In the genomic region with DNA sequence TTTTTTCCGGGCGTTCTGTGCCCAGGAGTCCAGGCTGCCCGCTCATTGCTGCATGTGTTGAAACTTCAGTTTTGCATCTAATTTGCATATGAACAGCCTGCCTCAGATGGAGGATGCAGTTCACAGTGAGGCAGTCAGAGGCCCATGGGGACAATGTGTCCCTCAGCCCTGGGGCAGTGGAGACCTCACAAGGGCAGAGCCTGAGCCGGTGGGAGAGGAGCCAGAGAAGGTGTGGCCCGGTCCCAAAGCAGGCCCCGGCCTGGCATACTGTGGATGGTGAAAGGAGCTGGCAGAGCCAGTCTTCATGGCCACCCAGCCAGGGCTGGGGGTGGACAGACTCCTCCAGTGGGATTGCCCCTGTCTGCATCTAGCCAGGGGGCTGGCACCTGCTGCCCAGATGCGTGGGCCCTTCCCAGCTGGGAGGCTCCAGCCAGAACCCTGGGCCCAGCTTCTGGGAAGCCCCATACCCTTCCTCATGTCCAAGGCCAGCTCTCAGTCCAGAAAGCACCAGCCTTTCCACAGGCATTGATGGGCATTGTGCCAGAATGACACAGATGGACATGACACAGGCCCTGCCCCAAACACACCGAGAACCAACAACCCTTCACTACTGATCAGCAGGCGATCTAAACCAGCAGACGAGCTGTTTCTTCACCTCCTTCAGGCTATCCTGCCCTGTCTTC, we compare ENCODE assay signal across 1 cellular context.
TF ChIP-seq lines count a peak whose summit lies in the region.

No MANE protein-coding gene starts in this region.

TF ChIP-seq in SK-N-SH, 30 proteins besides CTCF, POLR2A, EP300 and RAD21:
- no peak for TF ChIP-seq TEAD4 (IDR thresholded peaks at IDR 0.05; ENCODE audit: borderline replicate concordance, insufficient read depth)
- TF ChIP-seq GATA2 (CRISPR knock-in tag; IDR thresholded peaks at IDR 0.05) = peak; percentile 98
- TF ChIP-seq MEF2A (IDR thresholded peaks at IDR 0.05; ENCODE audit: borderline replicate concordance, low read depth) = no peak
- TF ChIP-seq SMC3 (IDR thresholded peaks at IDR 0.05; ENCODE audit: low read depth, low read length) = peak; percentile 9; the same call in 1 of the 2 replicates
- TF ChIP-seq EZH2phosphoT487 (IDR thresholded peaks at IDR 0.05; ENCODE audit: borderline replicate concordance, low read depth) = no peak
- peak; percentile 98 for TF ChIP-seq FOXJ3 (CRISPR knock-in tag; IDR thresholded peaks at IDR 0.05)
- TF ChIP-seq TCF12 (IDR thresholded peaks at IDR 0.05) = peak; percentile 23; the same call in 1 of the 2 replicates
- TF ChIP-seq RCOR1 (IDR thresholded peaks at IDR 0.05; ENCODE audit: low read length) = peak; percentile 94
- TF ChIP-seq MXI1 (IDR thresholded peaks at IDR 0.05; ENCODE audit: low read depth, low read length) = peak; percentile 4; the same call in 1 of the 2 replicates
- no peak for TF ChIP-seq JUND (IDR thresholded peaks at IDR 0.05)
- no peak for TF ChIP-seq TAF1 (IDR thresholded peaks at IDR 0.05; ENCODE audit: borderline replicate concordance, low read depth, low read length)
- TF ChIP-seq CHD2 (IDR thresholded peaks at IDR 0.05; ENCODE audit: low read length, partially characterized antibody) = peak; percentile 63
- TF ChIP-seq NFIC (IDR thresholded peaks at IDR 0.05; ENCODE audit: borderline replicate concordance) = peak; percentile 38; the same call in 1 of the 2 replicates
- no peak for TF ChIP-seq POLR2AphosphoS5 (IDR thresholded peaks at IDR 0.05; ENCODE audit: low read depth, low read length)
